15 cellular contexts compared by ENCODE assay signal in the genomic region with DNA sequence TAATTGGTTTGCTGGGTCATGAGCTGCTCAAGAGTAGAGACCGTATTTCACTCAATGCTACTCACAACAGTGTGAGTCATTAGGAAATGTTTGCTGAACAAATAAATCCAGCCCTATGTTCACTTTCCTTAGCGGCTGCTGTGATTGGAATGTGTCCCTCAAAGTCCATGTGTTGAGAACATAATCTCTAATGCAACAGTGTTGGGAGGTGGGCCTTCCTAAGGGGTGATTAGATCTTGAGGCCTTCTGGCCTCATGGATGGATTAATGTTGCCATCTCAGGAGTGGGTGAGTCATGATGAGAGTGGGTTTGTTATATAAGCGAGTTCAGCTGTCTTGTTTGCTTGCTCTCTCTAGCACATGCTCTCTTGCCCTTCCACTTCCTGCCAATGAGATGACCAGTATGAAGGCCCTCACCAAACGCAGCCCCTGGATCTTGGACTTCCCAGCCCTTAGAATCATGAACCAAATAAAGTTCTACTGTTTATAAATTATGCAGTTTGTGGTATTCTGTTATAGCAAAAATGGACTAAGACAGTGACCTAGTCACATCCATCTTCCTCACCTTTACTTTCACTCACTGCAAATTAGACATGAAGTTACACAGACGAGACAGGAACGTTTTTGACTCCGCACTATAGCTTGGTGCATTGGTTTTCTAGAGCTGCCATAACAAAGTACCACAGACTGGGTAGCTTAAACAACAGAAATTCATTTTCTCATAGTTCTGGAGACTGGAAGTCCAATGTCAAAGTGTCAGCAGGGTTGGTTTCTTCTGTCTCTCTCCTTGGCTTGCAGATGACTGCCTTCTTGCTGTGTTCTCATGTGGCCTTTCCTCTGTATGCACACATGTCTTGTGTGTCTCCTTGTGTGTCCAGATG. TPM values are rescaled to one million over a fixed set of nuclear protein-coding genes. Genes with fewer than 3 reads are reported as not detected.
A peak's percentile ranks its signal among the peaks of the same experiment; 100 is the strongest.
DNase-seq lines count a peak whose midpoint lies in the region; ATAC-seq and TF ChIP-seq lines count a peak whose summit lies in the region.
"Had no signal": no experiment of that assay in that cellular context is flagged by ENCODE, and none has a peak within 500 bp of the region (broad histone marks: within the 10 kb centered on the region; RNA-seq: fewer than 3 reads in every experiment).

No MANE protein-coding gene starts in this region.

- H3K36me3 Mint-ChIP-seq in CD4-positive, alpha-beta T cell (ENCODE audit: low read depth) = no peaks in the 10 kb centered on the region
- H3K36me3 Mint-ChIP-seq: activated CD4-positive, alpha-beta memory T cell treated with anti-CD3 and anti-CD28 coated beads for 36 hours; neural progenitor cell had no signal

- no peak overlapping the region for H3K27ac Mint-ChIP-seq in CD4-positive, alpha-beta T cell
- H3K27ac Mint-ChIP-seq: activated CD4-positive, alpha-beta memory T cell treated with anti-CD3 and anti-CD28 coated beads for 36 hours; neural progenitor cell had no signal

- CTCF ChIA-PET in RWPE1 (lab: Yijun Ruan, JAX) = interaction anchor here (0.6 kb wide), 2 partner anchors 33 to 133 kb away, joined by 3 to 4 read pairs; no protein-coding TSS in a partner anchor
- CTCF ChIA-PET in CD4-positive, alpha-beta T cell (lab: Charles Lee) = no interaction called here

- H3K4me3 ChIP-seq in fibroblast of the aortic adventitia (ENCODE audit: low read depth, low read length) (no peak overlapping the region), ovary (no peak overlapping the region)
- H3K4me3 ChIP-seq: neural progenitor cell, suprapubic skin had no signal

- H3K4me1 Mint-ChIP-seq in CD4-positive, alpha-beta T cell (ENCODE audit: low read depth) = no peaks in the 10 kb centered on the region

- H3K9me3 ChIP-seq in CD4-positive, alpha-beta T cell (ENCODE audit: control insufficient read depth, low read length) = no peaks in the 10 kb centered on the region
- no peaks in the 10 kb centered on the region for H3K9me3 ChIP-seq in ovary
- H3K9me3 ChIP-seq: suprapubic skin had no signal

- TF ChIP-seq CTCF in RWPE1 (conservative IDR thresholded peaks at IDR 0.05; ENCODE audit: low read depth) (no peak), fibroblast of the aortic adventitia (IDR thresholded peaks at IDR 0.05; ENCODE audit: insufficient read depth, low read length) (no peak), ovary (IDR thresholded peaks at IDR 0.05) (no peak)
- no peak for TF ChIP-seq CTCF in CD4-positive, alpha-beta T cell (IDR thresholded peaks at IDR 0.05)

- no peak for ATAC-seq in CD4-positive, alpha-beta T cell (ENCODE audit: poor library complexity)

- no peak overlapping the region for H3K4me3 Mint-ChIP-seq in CD4-positive, alpha-beta T cell
- H3K4me3 Mint-ChIP-seq: activated CD4-positive, alpha-beta memory T cell treated with anti-CD3 and anti-CD28 coated beads for 36 hours; neural progenitor cell had no signal

- H3K36me3 ChIP-seq in ovary = no peaks in the 10 kb centered on the region
- H3K36me3 ChIP-seq: neural progenitor cell, suprapubic skin had no signal

- H3K9me3 Mint-ChIP-seq in CD4-positive, alpha-beta T cell = no peaks in the 10 kb centered on the region
- H3K9me3 Mint-ChIP-seq: activated CD4-positive, alpha-beta memory T cell treated with anti-CD3 and anti-CD28 coated beads for 36 hours; neural progenitor cell had no signal

- intact Hi-C loops in head of caudate nucleus (cut with DNase I) = loop anchor here (10.0 kb wide), 1 partner anchor 152 kb away; a partner anchor contains a TSS
- intact Hi-C loops in CD4-positive, alpha-beta T cell (cut with DNase I, micrococcal nuclease) = loop anchor here (5.0 kb wide), 1 partner anchor 1015 kb away; no protein-coding TSS in a partner anchor
- intact Hi-C loops in ovary (cut with DNase I) = loop anchor here in 3 of 4 donors (10.0 kb wide), 2 partner anchors 232 to 242 kb away; a partner anchor contains a TSS

- H3K27me3 Mint-ChIP-seq in CD4-positive, alpha-beta T cell = peaks cover 4% of the 10 kb centered on the region

- 83 to 88% (median 86%) methylated on average over 7 of the region's 7 CpGs for WGBS in ovary, 3 donors

- no peak for TF ChIP-seq POLR2A in ovary (IDR thresholded peaks at IDR 0.05)

- H3K4me1 ChIP-seq in ovary (ENCODE audit: insufficient read depth) = no peaks in the 10 kb centered on the region
- H3K4me1 ChIP-seq: neural progenitor cell, suprapubic skin had no signal

- DNase-seq in NCI-H82 (lab: John Stamatoyannopoulos, UW) (peak; percentile 44), NCI-H82 treated with DMSO at 0.1 percent for 48 hours (lab: John Stamatoyannopoulos, UW; ENCODE audit: unreplicated experiment) (no peak), RWPE1 (ENCODE audit: low spot score) (peak; percentile 41), fibroblast of the aortic adventitia (ENCODE audit: low read depth) (peak; percentile 6), stromal cell of bone marrow (ENCODE audit: low read depth) (peak; percentile 17), head of caudate nucleus (no peak), ovary (no peak)
- no peak for DNase-seq in CD4-positive, alpha-beta T cell
- DNase-seq: activated CD4-positive, alpha-beta memory T cell treated with anti-CD3 and anti-CD28 coated beads for 36 hours; activated naive CD4-positive, alpha-beta T cell treated with anti-CD3 and anti-CD28 coated beads, Interleukin-2, amount 50 U/mL, for 16 hours; effector memory CD4-positive, alpha-beta T cell; NCI-H187; stimulated activated CD4-positive, alpha-beta T cell treated with anti-CD3 and anti-CD28 coated beads, Interleukin-1b, Interleukin-23, amount 100 ng/mL, for 48 hours had no signal

- TF ChIP-seq EP300 in ovary (IDR thresholded peaks at IDR 0.05) = no peak

- POLR2A ChIA-PET in RWPE1 (lab: Yijun Ruan, JAX; ENCODE audit: low non-redundant PET) = no interaction called here
- POLR2A ChIA-PET in CD4-positive, alpha-beta T cell (lab: Charles Lee) = no interaction called here

- no peaks in the 10 kb centered on the region for H3K27me3 ChIP-seq in CD4-positive, alpha-beta T cell (ENCODE audit: control insufficient read depth, insufficient read depth, low read length)
- no peaks in the 10 kb centered on the region for H3K27me3 ChIP-seq in ovary
- H3K27me3 ChIP-seq: neural progenitor cell, suprapubic skin had no signal

- H3K27ac ChIP-seq in RWPE1 = no peak overlapping the region
- no peak overlapping the region for H3K27ac ChIP-seq in CD4-positive, alpha-beta T cell (ENCODE audit: low read depth, low read length)
- H3K27ac ChIP-seq in ovary = no peak overlapping the region
- H3K27ac ChIP-seq: neural progenitor cell, suprapubic skin had no signal

RNA-seq across cellular contexts. Expression of a gene that starts 50.9 kb away (rescaled TPM):
- under 0.01 and 0.16 TPM in 2 replicates for total RNA-seq in fibroblast of the aortic adventitia (ENCODE audit: low replicate concordance)
- 10 to 100 TPM; 13.3 to 14.7 TPM for total RNA-seq in CD4-positive, alpha-beta T cell
- total RNA-seq in ovary = 10 to 100 TPM in 5 of 7 donors, 1 to 10 TPM in 2; 3.2 to 21.5 (median 11.5) TPM
- polyA plus RNA-seq in ovary = 1 to 10 TPM; 1.7 to 2.2 TPM

Comparison
In these comparisons a context has a peak if more than half of its experiments do, and no peak if none do; other contexts are left out.
1. DNase-seq: peak in NCI-H82 (single experiment), RWPE1 (single experiment), fibroblast of the aortic adventitia (single experiment) and stromal cell of bone marrow (single experiment); none in NCI-H82 treated with DMSO at 0.1 percent for 48 hours (single experiment), head of caudate nucleus (0 of 42), CD4-positive, alpha-beta T cell (0 of 10) and ovary (0 of 5).